Comparison of ENCODE assay signal across 13 cellular contexts in genomic region chr11:77454867-77455655, GRCh38. TPM values are rescaled to one million over a fixed set of nuclear protein-coding genes. Genes with fewer than 3 reads are reported as not detected.
DNase-seq lines count a peak whose midpoint lies in the region; ATAC-seq, FAIRE-seq and TF ChIP-seq lines count a peak whose summit lies in the region.
"Had no signal": no experiment of that assay in that cellular context is flagged by ENCODE, and none has a peak within 500 bp of the region (broad histone marks: within the 10 kb centered on the region; RNA-seq: fewer than 3 reads in every experiment).

No MANE protein-coding gene starts in this region.

- no peaks in the 10 kb centered on the region for H3K27me3 Mint-ChIP-seq in neural progenitor cell (ENCODE audit: insufficient read depth, low read depth)

- no peaks in the 10 kb centered on the region for H3K9me3 ChIP-seq in WERI-Rb-1 (ENCODE audit: severe bottlenecking)
- H3K9me3 ChIP-seq in neural progenitor cell (ENCODE audit: low read depth): no peaks in the 10 kb centered on the region
- H3K9me3 ChIP-seq in kidney (ENCODE audit: control insufficient read depth in 1 of 2, low read length in 2 of 2): no peaks in the 10 kb centered on the region
- no peaks in the 10 kb centered on the region for H3K9me3 ChIP-seq in vagina
- H3K9me3 ChIP-seq: BLaER1 had no signal

- peaks cover 9% of the 10 kb centered on the region for H3F3A ChIP-seq in neural progenitor cell (ENCODE audit: low read depth)

- no peak for ATAC-seq in GM21717 (IDR thresholded peaks at IDR 0.05; ENCODE audit: unreplicated experiment)
- ATAC-seq: K562 had no signal

- H3K4me3 Mint-ChIP-seq in neural progenitor cell: no peak overlapping the region
- H3K4me3 Mint-ChIP-seq: CD4-positive, CD25-positive, alpha-beta regulatory T cell had no signal

- no peak for TF ChIP-seq POLR2A in vagina (IDR thresholded peaks at IDR 0.05)

- H3K36me3 Mint-ChIP-seq in neural progenitor cell: peaks cover 4% of the 10 kb centered on the region
- H3K36me3 Mint-ChIP-seq: CD4-positive, CD25-positive, alpha-beta regulatory T cell had no signal

- peak overlapping the region; percentile 19 for H3K4me2 ChIP-seq in neural progenitor cell

- H3K36me3 ChIP-seq in WERI-Rb-1 (peaks cover 4% of the 10 kb centered on the region; the same call in 1 of the 2 replicates), neural progenitor cell (no peaks in the 10 kb centered on the region), kidney (ENCODE audit: control insufficient read depth in 1 of 2, insufficient read depth in 2 of 2, low read length in 2 of 2) (no peaks in the 10 kb centered on the region), vagina (no peaks in the 10 kb centered on the region)

- H4K20me1 ChIP-seq in neural progenitor cell (ENCODE audit: low read depth): peaks cover 20% of the 10 kb centered on the region

- H3K9ac ChIP-seq in neural progenitor cell (no peak overlapping the region), kidney (ENCODE audit: low read length in 2 of 2) (no peak overlapping the region)
- H3K9ac ChIP-seq: BLaER1 had no signal

- H3K27ac ChIP-seq in WERI-Rb-1: peak overlapping the region; percentile 59
- no peak overlapping the region for H3K27ac ChIP-seq in neural progenitor cell
- no peak overlapping the region for H3K27ac ChIP-seq in kidney (ENCODE audit: low read depth in 2 of 2, low read length in 2 of 2)
- no peak overlapping the region for H3K27ac ChIP-seq in vagina
- H3K27ac ChIP-seq: BLaER1 had no signal

- no peak overlapping the region for H3K4me3 ChIP-seq in WERI-Rb-1 (ENCODE audit: low read depth, low read length)
- no peak overlapping the region for H3K4me3 ChIP-seq in neural progenitor cell
- H3K4me3 ChIP-seq in kidney (ENCODE audit: low read length in 2 of 2): no peak overlapping the region
- no peak overlapping the region for H3K4me3 ChIP-seq in vagina
- H3K4me3 ChIP-seq: BLaER1, K562 had no signal

- H3K4me1 Mint-ChIP-seq in neural progenitor cell: peaks cover 34% of the 10 kb centered on the region

- H3K27ac Mint-ChIP-seq in neural progenitor cell: no peak overlapping the region
- H3K27ac Mint-ChIP-seq: CD4-positive, CD25-positive, alpha-beta regulatory T cell had no signal

- FAIRE-seq in D721Med (lab: Jason Lieb, UNC): peak; percentile 81
- no peak for FAIRE-seq in kidney (lab: Jason Lieb, UNC)
- FAIRE-seq: K562 had no signal

- TF ChIP-seq CTCF in D721Med (IDR thresholded peaks at IDR 0.05; ENCODE audit: insufficient read depth, missing control alignments): no peak
- no peak for TF ChIP-seq CTCF in WERI-Rb-1 (IDR thresholded peaks at IDR 0.05; ENCODE audit: low read depth, low read length)
- no peak for TF ChIP-seq CTCF in neural progenitor cell (IDR thresholded peaks at IDR 0.05)
- TF ChIP-seq CTCF in kidney (IDR thresholded peaks at IDR 0.05; ENCODE audit: borderline replicate concordance, extremely low read depth, insufficient read depth): no peak
- no peak for TF ChIP-seq CTCF in vagina (IDR thresholded peaks at IDR 0.05)

- DNase-seq in D721Med (ENCODE audit: insufficient read length, low spot score) (no peak), NCI-H82 (lab: John Stamatoyannopoulos, UW) (peak; percentile 82), WERI-Rb-1 (peak; percentile 23), neural progenitor cell (ENCODE audit: low spot score) (no peak), kidney (no peak), vagina (ENCODE audit: extremely low spot score in 2 of 2) (no peak)
- DNase-seq: 8988T; CD4-positive, CD25-positive, alpha-beta regulatory T cell; DMS 273 treated with DMSO at 0.1 percent for 48 hours; H7 had no signal

- peaks cover 24% of the 10 kb centered on the region for H3K4me1 ChIP-seq in neural progenitor cell
- no peaks in the 10 kb centered on the region for H3K4me1 ChIP-seq in kidney (ENCODE audit: control insufficient read depth in 1 of 2, insufficient read depth in 1 of 2, low read depth in 1 of 2, low read length in 2 of 2)
- H3K4me1 ChIP-seq in vagina: no peaks in the 10 kb centered on the region

- H3K27me3 ChIP-seq in WERI-Rb-1 (ENCODE audit: insufficient read depth, low read depth, severe bottlenecking) (no peaks in the 10 kb centered on the region), neural progenitor cell (no peaks in the 10 kb centered on the region), vagina (no peaks in the 10 kb centered on the region)
- H3K27me3 ChIP-seq: BLaER1 had no signal

- no peaks in the 10 kb centered on the region for H3K9me3 Mint-ChIP-seq in neural progenitor cell

- intact Hi-C loops in kidney (cut with DNase I): no loop called here
- intact Hi-C loops in vagina (cut with DNase I): no loop called here

- H2AFZ ChIP-seq in neural progenitor cell (replicated peaks): no peak overlapping the region

- H3K79me2 ChIP-seq in neural progenitor cell (ENCODE audit: low read depth): peaks cover 40% of the 10 kb centered on the region

RNA-seq across cellular contexts. Expression of gene PAK1, which starts 18.8 kb away (rescaled TPM):
- total RNA-seq in neural progenitor cell (ENCODE audit: low replicate concordance): 44.8 and 52.1 TPM in 2 replicates
- total RNA-seq in kidney: 29.1 TPM
- polyA plus RNA-seq in kidney (ENCODE audit: insufficient read depth, low read depth, low replicate concordance): 22.2 TPM
- 43.5 TPM for total RNA-seq in vagina

Comparison
In these comparisons a context has a peak if more than half of its experiments do, and no peak if none do; other contexts are left out.
1. DNase-seq: peak in NCI-H82 (single experiment) and WERI-Rb-1 (single experiment); none in D721Med (single experiment), neural progenitor cell (single experiment), kidney (single experiment) and vagina (0 of 2).